ENCODE assay signal across 18 cellular contexts in the genomic region with DNA sequence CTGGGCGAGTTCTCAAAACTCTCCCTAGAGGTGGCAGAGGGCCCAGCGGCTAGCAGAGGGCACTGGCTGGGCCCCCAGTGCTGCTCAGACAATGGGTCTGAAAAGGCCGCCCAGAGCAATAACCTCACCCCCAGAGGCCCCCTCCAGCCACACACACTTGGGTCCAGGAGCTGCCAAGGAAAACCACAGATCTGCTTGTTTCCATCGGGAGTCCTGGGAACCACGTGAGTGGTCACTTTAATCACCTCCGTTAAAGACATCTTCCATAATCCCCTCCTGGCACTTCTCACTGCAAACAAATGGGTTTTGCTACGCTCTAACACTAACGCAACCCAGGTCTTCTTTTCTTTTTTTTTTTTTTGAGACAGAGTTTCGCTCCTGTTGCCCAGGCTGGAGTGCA. TPM values are rescaled to one million over a fixed set of nuclear protein-coding genes. Genes with fewer than 3 reads are reported as not detected.
DNase-seq lines count a peak whose midpoint lies in the region; ATAC-seq, FAIRE-seq and TF ChIP-seq lines count a peak whose summit lies in the region.
"Had no signal": no experiment of that assay in that cellular context is flagged by ENCODE, and none has a peak within 500 bp of the region (broad histone marks: within the 10 kb centered on the region; RNA-seq: fewer than 3 reads in every experiment).

No MANE protein-coding gene starts in this region.

- in situ Hi-C loops in Panc1 (cut with HindIII; ENCODE audit: low pct_unique_long_range_greater_than_20kb, low sequenced_read_pairs) = no loop called here
- in situ Hi-C loops in K562 (cut with MboI) = no loop called here

- H3K36me3 Mint-ChIP-seq in natural killer cell = no peaks in the 10 kb centered on the region

- H2BK5ac ChIP-seq in neuronal stem cell (ENCODE audit: low read length) = no peak overlapping the region

- BruUV-seq in Panc1 (replicated peaks; lab: Mats Ljungman, UMichigan) = TSS peak; percentile 53
- no TSS peak for BruUV-seq in K562 (replicated peaks; lab: Mats Ljungman, UMichigan)

- H4K20me1 ChIP-seq in BLaER1 treated with 17β-estradiol and CSF1 and Interleukin-3, amounts not matched to agents 10 nM and 100 nM = peaks cover 0 to 72% (median 8%) of the 10 kb centered on the region in 11 experiments; a peak in 11 of 22 replicates
- no peaks in the 10 kb centered on the region; the same call in 1 of the 2 replicates for H4K20me1 ChIP-seq in K562 (replicated peaks; ENCODE audit: control insufficient read depth, insufficient read depth, low read length)

- H2AFZ ChIP-seq in K562 (ENCODE audit: low read depth, low read length) = no peak overlapping the region
- no peak overlapping the region for H2AFZ ChIP-seq in neuronal stem cell (ENCODE audit: low read length)

- no peak overlapping the region for H3K18ac ChIP-seq in neuronal stem cell (ENCODE audit: low read length)

- no peaks in the 10 kb centered on the region for H3K79me2 ChIP-seq in K562 (ENCODE audit: control insufficient read depth, insufficient read depth, low read length)

- peak overlapping the region in 6 of 11 experiments; percentile 33 to 68 (median 64); a peak in 11 of 22 replicates for H3K4me2 ChIP-seq in BLaER1 treated with 17β-estradiol and CSF1 and Interleukin-3, amounts not matched to agents 10 nM and 100 nM
- H3K4me2 ChIP-seq in K562 (ENCODE audit: insufficient read depth, low read length) (no peak overlapping the region), neuronal stem cell (ENCODE audit: insufficient read depth, low read length, poor library complexity, severe bottlenecking) (no peak overlapping the region)

- CTCF ChIA-PET in Panc1 (lab: Charles Lee) = interaction anchor here (0.7 kb wide), 1 partner anchor 110 kb away, joined by 5 read pairs; no protein-coding TSS in a partner anchor
- CTCF ChIA-PET in K562 (lab: Yijun Ruan, JAX; ENCODE audit: low intra/inter-chr PET ratio) = no interaction called here

- H3K9ac ChIP-seq in BLaER1 treated with 17β-estradiol and CSF1 and Interleukin-3, amounts not matched to agents 10 nM and 100 nM = peak overlapping the region in 1 of 11 experiments; percentile 41; a peak in 1 of 22 replicates
- no peak overlapping the region for H3K9ac ChIP-seq in K562 (ENCODE audit: insufficient read depth in 1 of 2, low read depth in 2 of 2, low read length in 2 of 2)
- H3K9ac ChIP-seq in neuronal stem cell (ENCODE audit: low read depth, low read length, poor library complexity) = no peak overlapping the region

- intact Hi-C loops in Panc1 (cut with micrococcal nuclease; ENCODE audit: unreplicated experiment) (no loop called here), K562 (cut with micrococcal nuclease) (no loop called here), natural killer cell (cut with micrococcal nuclease) (no loop called here), posterior cingulate gyrus (cut with DNase I) (no loop called here)

- H3K4ac ChIP-seq in neuronal stem cell (ENCODE audit: low read length) = no peak overlapping the region

- H2BK120ac ChIP-seq in neuronal stem cell (ENCODE audit: low read depth, low read length) = no peak overlapping the region

- H3K9me3 Mint-ChIP-seq in natural killer cell = no peaks in the 10 kb centered on the region
- H3K9me3 Mint-ChIP-seq: CD8-positive, alpha-beta memory T cell had no signal

- no peak overlapping the region for H2AK5ac ChIP-seq in neuronal stem cell (ENCODE audit: low read depth, low read length)

- no peak for TF ChIP-seq EP300 in K562 (IDR thresholded peaks at IDR 0.05; ENCODE audit: low read length)

- H3K27ac ChIP-seq in BLaER1 treated with 17β-estradiol and CSF1 and Interleukin-3, amounts not matched to agents 10 nM and 100 nM = no peak overlapping the region
- H3K27ac ChIP-seq in Panc1 (ENCODE audit: low read length) (no peak overlapping the region), K562 (ENCODE audit: extremely low read depth, low read depth, low read length) (no peak overlapping the region), neuronal stem cell (replicated peaks; ENCODE audit: low read length) (no peak overlapping the region)

- no peaks in the 10 kb centered on the region for H3K27me3 Mint-ChIP-seq in natural killer cell (ENCODE audit: low read depth in 2 of 2)
- H3K27me3 Mint-ChIP-seq: CD8-positive, alpha-beta memory T cell had no signal

- no peak overlapping the region for H3K14ac ChIP-seq in neuronal stem cell (ENCODE audit: low read length)

- TF ChIP-seq CTCF in Panc1 (IDR thresholded peaks at IDR 0.05) (no peak), K562 (IDR thresholded peaks at IDR 0.05 in 2 of 3, conservative IDR thresholded peaks at IDR 0.05 in 1 of 3; ENCODE audit: insufficient read depth in 2 of 3, low read depth in 1 of 3, low read length in 3 of 3) (no peak), natural killer cell (IDR thresholded peaks at IDR 0.05) (no peak)

- H3K9me3 ChIP-seq in BLaER1 treated with 17β-estradiol and CSF1 and Interleukin-3, amounts not matched to agents 10 nM and 100 nM (replicated peaks in 1 of 11) = no peaks in the 10 kb centered on the region
- H3K9me3 ChIP-seq in Panc1 (ENCODE audit: control insufficient read depth, insufficient read depth, low read depth, low read length) (no peaks in the 10 kb centered on the region), K562 (replicated peaks; ENCODE audit: control insufficient read depth, insufficient read depth, low read depth, low read length) (no peaks in the 10 kb centered on the region), neuronal stem cell (replicated peaks in 1 of 2; ENCODE audit: control insufficient read depth in 2 of 2, insufficient read depth in 1 of 2, low read depth in 1 of 2, low read length in 2 of 2) (peaks cover 0 to under 1% of the 10 kb centered on the region in 2 donors)

- H2BK15ac ChIP-seq in neuronal stem cell (ENCODE audit: low read length) = peak overlapping the region; percentile 52

- DNase-seq in Panc1 (ENCODE audit: low read depth, low spot score) (no peak), K562 (ENCODE audit: extremely low read depth in 1 of 4, low spot score in 3 of 4) (no peak), neuronal stem cell (ENCODE audit: low spot score) (no peak), natural killer cell (no peak), posterior cingulate gyrus (no peak), frontal cortex (ENCODE audit: low spot score in 2 of 2) (no peak)
- DNase-seq: CD8-positive, alpha-beta memory T cell; DMS 273 treated with DMSO at 0.1 percent for 48 hours; GDM1; KG1; NCI-H1436 treated with DMSO at 0.1 percent for 48 hours; NCI-H2029 treated with DMSO at 0.1 percent for 48 hours; SHP77 treated with DMSO at 0.1 percent for 48 hours had no signal

- TF ChIP-seq RAD21 in K562 (CRISPR knock-in tag; conservative IDR thresholded peaks at IDR 0.05 in 1 of 2, IDR thresholded peaks at IDR 0.05 in 1 of 2) = no peak

- H4K8ac ChIP-seq in neuronal stem cell (ENCODE audit: low read depth, low read length) = no peak overlapping the region

- peaks cover 30 to 78% (median 67%) of the 10 kb centered on the region in 11 experiments for H3K36me3 ChIP-seq in BLaER1 treated with 17β-estradiol and CSF1 and Interleukin-3, amounts not matched to agents 10 nM and 100 nM
- no peaks in the 10 kb centered on the region for H3K36me3 ChIP-seq in Panc1 (ENCODE audit: control insufficient read depth, insufficient read depth, low read length)
- H3K36me3 ChIP-seq in K562 (ENCODE audit: control insufficient read depth, insufficient read depth, low read length) = peaks cover 38% of the 10 kb centered on the region; the same call in 2 of the 3 replicates
- H3K36me3 ChIP-seq in neuronal stem cell (replicated peaks in 1 of 2; ENCODE audit: control insufficient read depth in 2 of 2, insufficient read depth in 2 of 2, low read length in 2 of 2) = peaks cover 12 to 43% of the 10 kb centered on the region in 2 donors

- no peak overlapping the region for H2BK12ac ChIP-seq in neuronal stem cell (ENCODE audit: low read length)

- no peaks in the 10 kb centered on the region for H3K4me1 Mint-ChIP-seq in natural killer cell
- H3K4me1 Mint-ChIP-seq: CD8-positive, alpha-beta memory T cell had no signal

- H3K4me3 ChIP-seq in BLaER1 treated with 17β-estradiol and CSF1 and Interleukin-3, amounts not matched to agents 10 nM and 100 nM = no peak overlapping the region
- H3K4me3 ChIP-seq in Panc1 (ENCODE audit: low read depth in 2 of 2, low read length in 2 of 2) = no peak overlapping the region
- no peak overlapping the region for H3K4me3 ChIP-seq in K562
- no peak overlapping the region for H3K4me3 ChIP-seq in neuronal stem cell (ENCODE audit: low read length in 2 of 2)
- H3K4me3 ChIP-seq: GM12878 had no signal

- H3K23ac ChIP-seq in neuronal stem cell (ENCODE audit: low read depth, low read length, poor library complexity) = no peak overlapping the region

- H3K27ac Mint-ChIP-seq in natural killer cell = no peak overlapping the region

- WGBS in K562 (ENCODE audit: insufficient coverage, low coverage, missing lambda C conversion rate) = 81% methylated on average over 7 of the region's 9 CpGs
- no CpG with 5 or more reads among the region's 9 CpGs for WGBS in neuronal stem cell (ENCODE audit: extremely low coverage in 2 of 2, insufficient read length in 2 of 2, insufficient replicate concordance in 1 of 2), 2 donors

- no peaks in the 10 kb centered on the region for H3K27me3 ChIP-seq in BLaER1 treated with 17β-estradiol and CSF1 and Interleukin-3, amounts not matched to agents 10 nM and 100 nM
- no peaks in the 10 kb centered on the region for H3K27me3 ChIP-seq in Panc1 (ENCODE audit: control insufficient read depth, insufficient read depth, low read length)
- no peaks in the 10 kb centered on the region for H3K27me3 ChIP-seq in K562 (ENCODE audit: control insufficient read depth in 2 of 2, insufficient read depth in 2 of 2, low read length in 2 of 2)
- H3K27me3 ChIP-seq in neuronal stem cell (ENCODE audit: control insufficient read depth in 3 of 3, insufficient read depth in 3 of 3, low read depth in 1 of 3, low read length in 3 of 3) = no peaks in the 10 kb centered on the region

- ATAC-seq in Panc1 (no peak), K562 (no peak), GM18502 (IDR thresholded peaks at IDR 0.05; ENCODE audit: poor library complexity, unreplicated experiment) (no peak), natural killer cell (no peak)
- ATAC-seq: GM12878 had no signal

- H3K4me3 Mint-ChIP-seq in natural killer cell = no peak overlapping the region
- H3K4me3 Mint-ChIP-seq: CD8-positive, alpha-beta memory T cell had no signal

- peaks cover 0 to 28% (median 23%) of the 10 kb centered on the region in 10 experiments; a peak in 15 of 20 replicates for H3K4me1 ChIP-seq in BLaER1 treated with 17β-estradiol and CSF1 and Interleukin-3, amounts not matched to agents 10 nM and 100 nM
- peaks cover 7% of the 10 kb centered on the region for H3K4me1 ChIP-seq in Panc1 (ENCODE audit: control insufficient read depth, insufficient read depth, low read length)
- peaks cover 0 to 17% of the 10 kb centered on the region in 2 experiments; a peak in 2 of 5 replicates for H3K4me1 ChIP-seq in K562 (replicated peaks in 1 of 2; ENCODE audit: control insufficient read depth in 2 of 2, insufficient read depth in 2 of 2, low read length in 2 of 2)
- H3K4me1 ChIP-seq in neuronal stem cell (ENCODE audit: control insufficient read depth in 2 of 2, insufficient read depth in 1 of 2, low read depth in 1 of 2, low read length in 2 of 2) = peaks cover 8 to 17% of the 10 kb centered on the region in 2 donors

- H3K79me1 ChIP-seq in neuronal stem cell (ENCODE audit: low read depth, low read length) = peaks cover 7% of the 10 kb centered on the region

- TF ChIP-seq POLR2A in K562 (conservative IDR thresholded peaks at IDR 0.05) = no peak

- no peak overlapping the region for H4K91ac ChIP-seq in neuronal stem cell (ENCODE audit: low read depth, low read length, poor library complexity)

- FAIRE-seq in K562 (lab: Jason Lieb, UNC) = peak; percentile 37
- no peak for FAIRE-seq in frontal cortex (lab: Jason Lieb, UNC)
- FAIRE-seq: GM12878, GM18507, H1 had no signal

- H3K9me1 ChIP-seq in K562 (ENCODE audit: control insufficient read depth, insufficient read depth, low read length) = no peaks in the 10 kb centered on the region

- POLR2A ChIA-PET in Panc1 (lab: Charles Lee) = no interaction called here
- POLR2A ChIA-PET in K562 (lab: Yijun Ruan, JAX) = no interaction called here

RNA-seq across cellular contexts. Expression of gene NUDT1, which starts 30.0 kb away (rescaled TPM):
- total RNA-seq in Panc1 (2021; ENCODE audit: unreplicated experiment) (92.6 TPM), K562 (2014; rRNA removed) (73.3 and 79.6 TPM in 2 replicates), K562 (2014; rRNA removed; fragmentation: Illumina TruSeq; extraction: Trizol) (12.7 and 25.8 TPM in 2 replicates), K562 (2015; rRNA removed; fragmentation: Illumina TruSeq; extraction: Trizol) (45.8 and 48.5 TPM in 2 replicates), K562 (2021) (39.3 and 44.8 TPM in 2 replicates), natural killer cell (10 to 100 TPM; 17.9 to 19.2 (median 18.2) TPM), frontal cortex (15.5 TPM)
- 114 TPM for polyA plus RNA-seq in Panc1 (2012; ENCODE audit: insufficient read length)
- total RNA-seq in K562 (2011; cell fraction: chromatin; rRNA removed; ENCODE audit: low replicate concordance) = 6.3 and 17.2 TPM in 2 replicates
- total RNA-seq in K562 (2011; cell fraction: nucleolus; rRNA removed) = 20.5 and 20.8 TPM in 2 replicates
- total RNA-seq in K562 (2011; cell fraction: nucleoplasm; rRNA removed) = 16.0 and 16.9 TPM in 2 replicates
- polyA plus RNA-seq in K562 (2011; rRNA removed) (26.0 and 32.1 TPM in 2 replicates), K562 (2014; fragmentation: Illumina TruSeq; extraction: Trizol) (29.6 and 41.1 TPM in 2 replicates), K562 (2014; fragmentation: Nextera tagmentation; extraction: Ambion mirVana) (10 to 100 TPM in 1 of 2 experiments, 1 to 10 TPM in 1; 5.3 to 16.2 TPM), K562 (2014; rRNA removed) (63.1 and 64.4 TPM in 2 replicates)
- polyA plus RNA-seq in K562 (2011; cell fraction: cytosol; rRNA removed) = 42.4 and 49.5 TPM in 2 replicates
- polyA plus RNA-seq in K562 (2011; cell fraction: nucleus; rRNA removed) = 35.5 and 42.6 TPM in 2 replicates
- polyA plus RNA-seq in K562 (2012) = 74.2 and 74.5 TPM in 2 replicates
- polyA minus RNA-seq in K562 (2011; rRNA and poly(A)+ RNA removed) = 10.8 and 13.0 TPM in 2 replicates
- 15.0 and 18.8 TPM in 2 replicates for polyA minus RNA-seq in K562 (2011; cell fraction: cytosol; rRNA and poly(A)+ RNA removed)
- 6.9 and 7.9 TPM in 2 replicates for polyA minus RNA-seq in K562 (2011; cell fraction: nucleus; rRNA and poly(A)+ RNA removed)
- 46.7 TPM for polyA plus RNA-seq in neuronal stem cell (2013, experiment 1 of 2)
- polyA plus RNA-seq in neuronal stem cell (2013, experiment 2 of 2) = 46.4 TPM

RNA-seq across cellular contexts. Expression of gene MRM2, which starts 30.0 kb away (rescaled TPM):
- total RNA-seq in Panc1 (2021; ENCODE audit: unreplicated experiment) (49.9 TPM), K562 (2014; rRNA removed) (48.3 and 50.5 TPM in 2 replicates), K562 (2014; rRNA removed; fragmentation: Illumina TruSeq; extraction: Trizol) (41.7 and 43.9 TPM in 2 replicates), K562 (2015; rRNA removed; fragmentation: Illumina TruSeq; extraction: Trizol) (45.9 and 50.7 TPM in 2 replicates), K562 (2021) (47.9 and 50.2 TPM in 2 replicates), natural killer cell (10 to 100 TPM in 2 of 3 donors, 1 to 10 TPM in 1; 7.9 to 12.0 (median 10.0) TPM), frontal cortex (15.9 TPM)
- 43.1 TPM for polyA plus RNA-seq in Panc1 (2012; ENCODE audit: insufficient read length)
- total RNA-seq in K562 (2011; cell fraction: chromatin; rRNA removed; ENCODE audit: low replicate concordance) = 24.0 and 38.8 TPM in 2 replicates
- total RNA-seq in K562 (2011; cell fraction: nucleolus; rRNA removed) = 23.0 and 36.2 TPM in 2 replicates
- 26.9 and 28.0 TPM in 2 replicates for total RNA-seq in K562 (2011; cell fraction: nucleoplasm; rRNA removed)
- polyA plus RNA-seq in K562 (2011; rRNA removed) (29.3 and 32.4 TPM in 2 replicates), K562 (2014; fragmentation: Illumina TruSeq; extraction: Trizol) (54.5 and 62.0 TPM in 2 replicates), K562 (2014; fragmentation: Nextera tagmentation; extraction: Ambion mirVana) (100 to 1,000 TPM in 1 of 2 experiments, 10 to 100 TPM in 1; 70.4 to 116 TPM), K562 (2014; rRNA removed) (44.1 and 50.2 TPM in 2 replicates)
- 19.7 and 23.9 TPM in 2 replicates for polyA plus RNA-seq in K562 (2011; cell fraction: cytosol; rRNA removed)
- 10.7 and 12.6 TPM in 2 replicates for polyA plus RNA-seq in K562 (2011; cell fraction: nucleus; rRNA removed)
- polyA plus RNA-seq in K562 (2012) = 34.0 and 47.0 TPM in 2 replicates
- polyA minus RNA-seq in K562 (2011; rRNA and poly(A)+ RNA removed) = 20.5 and 21.4 TPM in 2 replicates
- polyA minus RNA-seq in K562 (2011; cell fraction: cytosol; rRNA and poly(A)+ RNA removed) = 13.3 and 21.0 TPM in 2 replicates
- polyA minus RNA-seq in K562 (2011; cell fraction: nucleus; rRNA and poly(A)+ RNA removed) = 9.2 and 13.9 TPM in 2 replicates
- 21.4 TPM for polyA plus RNA-seq in neuronal stem cell (2013, experiment 1 of 2)
- polyA plus RNA-seq in neuronal stem cell (2013, experiment 2 of 2) = 21.4 TPM

RNA-seq across cellular contexts. Expression of gene MAD1L1, which starts 39.3 kb away (rescaled TPM):
- 70.8 TPM for total RNA-seq in Panc1 (2021; ENCODE audit: unreplicated experiment)
- 68.1 TPM for polyA plus RNA-seq in Panc1 (2012; ENCODE audit: insufficient read length)
- 159 and 265 TPM in 2 replicates for total RNA-seq in K562 (2011; cell fraction: chromatin; rRNA removed; ENCODE audit: low replicate concordance)
- 94.7 and 113 TPM in 2 replicates for total RNA-seq in K562 (2011; cell fraction: nucleolus; rRNA removed)
- 88.9 and 95.8 TPM in 2 replicates for total RNA-seq in K562 (2011; cell fraction: nucleoplasm; rRNA removed)
- 89.7 and 103 TPM in 2 replicates for total RNA-seq in K562 (2014; rRNA removed)
- total RNA-seq in K562 (2014; rRNA removed; fragmentation: Illumina TruSeq; extraction: Trizol) = 6.8 and 12.3 TPM in 2 replicates
- 32.6 TPM in 2 replicates for total RNA-seq in K562 (2015; rRNA removed; fragmentation: Illumina TruSeq; extraction: Trizol)
- total RNA-seq in K562 (2021) = 67.4 and 75.3 TPM in 2 replicates
- polyA plus RNA-seq in K562 (2011; rRNA removed) = 18.0 and 23.3 TPM in 2 replicates
- polyA plus RNA-seq in K562 (2011; cell fraction: cytosol; rRNA removed) = 31.4 and 103 TPM in 2 replicates
- 23.7 and 53.1 TPM in 2 replicates for polyA plus RNA-seq in K562 (2011; cell fraction: nucleus; rRNA removed)
- 50.7 and 89.9 TPM in 2 replicates for polyA plus RNA-seq in K562 (2012)
- polyA plus RNA-seq in K562 (2014; fragmentation: Illumina TruSeq; extraction: Trizol) = 11.4 and 16.7 TPM in 2 replicates
- 1 to 10 TPM; 1.7 to 5.0 TPM for polyA plus RNA-seq in K562 (2014; fragmentation: Nextera tagmentation; extraction: Ambion mirVana)
- 53.5 and 65.3 TPM in 2 replicates for polyA plus RNA-seq in K562 (2014; rRNA removed)
- polyA minus RNA-seq in K562 (2011; rRNA and poly(A)+ RNA removed) = 14.5 and 17.9 TPM in 2 replicates
- 34.4 and 62.5 TPM in 2 replicates for polyA minus RNA-seq in K562 (2011; cell fraction: cytosol; rRNA and poly(A)+ RNA removed)
- 21.5 and 31.9 TPM in 2 replicates for polyA minus RNA-seq in K562 (2011; cell fraction: nucleus; rRNA and poly(A)+ RNA removed)
- polyA plus RNA-seq in neuronal stem cell (2013, experiment 1 of 2) = 20.0 TPM
- 18.9 TPM for polyA plus RNA-seq in neuronal stem cell (2013, experiment 2 of 2)
- 10 to 100 TPM; 53.6 to 81.2 (median 77.4) TPM for total RNA-seq in natural killer cell
- total RNA-seq in frontal cortex = 37.1 TPM

RNA-seq across cellular contexts. Expression of gene SNX8, which starts 42.2 kb away (rescaled TPM):
- total RNA-seq in Panc1 (2021; ENCODE audit: unreplicated experiment) (139 TPM), K562 (2014; rRNA removed) (5.5 and 9.1 TPM in 2 replicates), K562 (2014; rRNA removed; fragmentation: Illumina TruSeq; extraction: Trizol) (8.7 and 12.5 TPM in 2 replicates), K562 (2015; rRNA removed; fragmentation: Illumina TruSeq; extraction: Trizol) (15.9 and 16.9 TPM in 2 replicates), K562 (2021) (50.4 and 51.6 TPM in 2 replicates), natural killer cell (10 to 100 TPM in 2 of 3 donors, 1 to 10 TPM in 1; 8.3 to 15.7 (median 12.6) TPM), frontal cortex (3.3 TPM)
- 147 TPM for polyA plus RNA-seq in Panc1 (2012; ENCODE audit: insufficient read length)
- total RNA-seq in K562 (2011; cell fraction: chromatin; rRNA removed; ENCODE audit: low replicate concordance) = 26.7 and 72.5 TPM in 2 replicates
- total RNA-seq in K562 (2011; cell fraction: nucleolus; rRNA removed) = 24.0 and 30.0 TPM in 2 replicates
- 21.8 and 23.5 TPM in 2 replicates for total RNA-seq in K562 (2011; cell fraction: nucleoplasm; rRNA removed)
- polyA plus RNA-seq in K562 (2011; rRNA removed) (45.7 and 47.0 TPM in 2 replicates), K562 (2014; fragmentation: Illumina TruSeq; extraction: Trizol) (33.3 and 35.4 TPM in 2 replicates), K562 (2014; fragmentation: Nextera tagmentation; extraction: Ambion mirVana) (1 to 10 TPM; 2.7 to 7.7 TPM), K562 (2014; rRNA removed) (17.2 and 32.5 TPM in 2 replicates)
- polyA plus RNA-seq in K562 (2011; cell fraction: cytosol; rRNA removed) = 23.9 and 55.1 TPM in 2 replicates
- 30.5 and 42.3 TPM in 2 replicates for polyA plus RNA-seq in K562 (2011; cell fraction: nucleus; rRNA removed)
- polyA plus RNA-seq in K562 (2012) = 35.9 and 57.5 TPM in 2 replicates
- polyA minus RNA-seq in K562 (2011; rRNA and poly(A)+ RNA removed) = 25.4 and 40.0 TPM in 2 replicates
- polyA minus RNA-seq in K562 (2011; cell fraction: cytosol; rRNA and poly(A)+ RNA removed) = 16.8 and 32.4 TPM in 2 replicates
- polyA minus RNA-seq in K562 (2011; cell fraction: nucleus; rRNA and poly(A)+ RNA removed) = 11.8 and 17.4 TPM in 2 replicates
- 10.4 TPM for polyA plus RNA-seq in neuronal stem cell (2013, experiment 1 of 2)
- polyA plus RNA-seq in neuronal stem cell (2013, experiment 2 of 2) = 12.5 TPM

Comparison
In these comparisons a context has a peak if more than half of its experiments do, and no peak if none do; other contexts are left out.
1. H3K4me2 ChIP-seq: peak in BLaER1 treated with 17β-estradiol and CSF1 and Interleukin-3, amounts not matched to agents 10 nM and 100 nM (6 of 11); none in K562 (single experiment) and neuronal stem cell (single experiment).